1 cellular context compared by ENCODE assay signal in the genomic region with DNA sequence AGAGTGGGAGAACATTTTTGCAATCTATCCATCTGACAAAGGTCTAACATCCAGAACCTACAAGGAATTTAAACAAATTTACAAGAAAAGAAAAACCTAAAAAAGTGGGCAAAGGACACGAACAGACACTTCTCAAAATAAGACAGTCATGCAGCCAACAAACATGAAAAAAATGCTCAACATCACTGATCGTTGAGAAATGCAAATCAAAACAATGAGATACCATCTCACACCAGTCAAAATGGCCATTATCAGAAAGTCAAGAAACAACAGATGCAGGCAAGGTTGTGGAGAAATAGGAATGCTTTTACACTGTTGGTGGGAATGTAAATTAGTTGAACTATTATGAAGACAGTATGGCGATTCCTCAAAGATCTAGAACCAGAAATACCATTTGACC. TPM values are rescaled to one million over a fixed set of nuclear protein-coding genes. Genes with fewer than 3 reads are reported as not detected.
"Had no signal": no experiment of that assay in that cellular context is flagged by ENCODE, and none has a peak within 500 bp of the region (broad histone marks: within the 10 kb centered on the region; RNA-seq: fewer than 3 reads in every experiment).

No MANE protein-coding gene starts in this region.

RNA-seq across cellular contexts. Expression of gene BCAM, which starts 52.7 kb away (rescaled TPM):
- total RNA-seq: naive thymus-derived CD8-positive, alpha-beta T cell had no signal
